Comparison of ENCODE assay signal across 8 cellular contexts in genomic region chr20:41524980-41525613, GRCh38.
DNase-seq lines count a peak whose midpoint lies in the region; ATAC-seq and TF ChIP-seq lines count a peak whose summit lies in the region.
"Had no signal": no experiment of that assay in that cellular context is flagged by ENCODE, and none has a peak within 500 bp of the region (broad histone marks: within the 10 kb centered on the region; RNA-seq: fewer than 3 reads in every experiment).

No MANE protein-coding gene starts in this region.

- H3K27ac ChIP-seq in brain microvascular endothelial cell (no peak overlapping the region), subcutaneous abdominal adipose tissue (ENCODE audit: low read depth, low read length) (no peak overlapping the region)

- no peak overlapping the region for H3K9ac ChIP-seq in subcutaneous abdominal adipose tissue (ENCODE audit: low read length in 5 of 5)

- H3K27me3 ChIP-seq in brain microvascular endothelial cell (replicated peaks), result no peaks in the 10 kb centered on the region
- no peaks in the 10 kb centered on the region for H3K27me3 ChIP-seq in subcutaneous abdominal adipose tissue (ENCODE audit: control insufficient read depth in 5 of 5, insufficient read depth in 4 of 5, low read length in 5 of 5)

- no peak overlapping the region for H3K4me3 ChIP-seq in brain microvascular endothelial cell (ENCODE audit: low read depth, low read length)
- H3K4me3 ChIP-seq in subcutaneous abdominal adipose tissue (ENCODE audit: low read depth in 1 of 5, low read length in 5 of 5), result peak overlapping the region in 4 of 5 donors; percentile 6 to 32 (median 16)

- intact Hi-C loops in left colon (cut with DNase I, micrococcal nuclease), result no loop called here

- H3K4me1 ChIP-seq in subcutaneous abdominal adipose tissue (ENCODE audit: control insufficient read depth in 5 of 5, insufficient read depth in 5 of 5, low read length in 5 of 5), result peaks cover 0 to 9% (median 0%) of the 10 kb centered on the region in 5 donors

- TF ChIP-seq CTCF in brain microvascular endothelial cell (IDR thresholded peaks at IDR 0.05; ENCODE audit: low read depth, low read length, missing control alignments), result no peak

- in situ Hi-C loops in brain microvascular endothelial cell (cut with HindIII; ENCODE audit: low pct_ligation_motif_present, low sequenced_read_pairs), result no loop called here
- in situ Hi-C loops in KBM-7 (cut with MboI; ENCODE audit: low pct_unique_long_range_greater_than_20kb, low sequenced_read_pairs), result no loop called here

- H3K36me3 ChIP-seq in brain microvascular endothelial cell (replicated peaks) (no peaks in the 10 kb centered on the region), subcutaneous abdominal adipose tissue (ENCODE audit: control insufficient read depth in 5 of 5, insufficient read depth in 5 of 5, low read length in 5 of 5) (peaks cover 0 to 11% (median 3%) of the 10 kb centered on the region in 5 donors)

- H3K9me3 ChIP-seq in subcutaneous abdominal adipose tissue (ENCODE audit: control insufficient read depth in 5 of 5, low read length in 5 of 5), result no peaks in the 10 kb centered on the region

- DNase-seq in M059J (ENCODE audit: low read depth), result peak; percentile 23
- peak; percentile 27 for DNase-seq in brain microvascular endothelial cell
- DNase-seq in left colon, result peak; percentile 78 to 81
- no peak for DNase-seq in KBM-7
- DNase-seq in T-helper 2 cell, result no peak
- DNase-seq in H4 (ENCODE audit: low spot score), result no peak
- DNase-seq: activated CD8-positive, alpha-beta memory T cell treated with anti-CD3 and anti-CD28 coated beads, Interleukin-2, amount 50 U/mL, for 48 hours had no signal

- ATAC-seq in left colon, result peak; percentile 95

Comparison
In these comparisons a context has a peak if more than half of its experiments do, and no peak if none do; other contexts are left out.
1. DNase-seq: peak in M059J (single experiment), brain microvascular endothelial cell (single experiment) and left colon (2 of 2); none in KBM-7 (single experiment), T-helper 2 cell (0 of 5) and H4 (single experiment).